Comparison of ENCODE assay signal across 12 cellular contexts in genomic region chr6:87825865-87826264, GRCh38.
A peak's percentile ranks its signal among the peaks of the same experiment; 100 is the strongest.
DNase-seq lines count a peak whose midpoint lies in the region; ATAC-seq, FAIRE-seq and TF ChIP-seq lines count a peak whose summit lies in the region.
"Had no signal": no experiment of that assay in that cellular context is flagged by ENCODE, and none has a peak within 500 bp of the region (broad histone marks: within the 10 kb centered on the region; RNA-seq: fewer than 3 reads in every experiment).

No MANE protein-coding gene starts in this region.

- no peaks in the 10 kb centered on the region for H3K9me3 ChIP-seq in naive thymus-derived CD4-positive, alpha-beta T cell (ENCODE audit: control insufficient read depth in 2 of 3, low read length in 3 of 3)

- no peak overlapping the region for H3K4me3 ChIP-seq in naive thymus-derived CD4-positive, alpha-beta T cell (ENCODE audit: low read length)
- H3K4me3 ChIP-seq: cardiac muscle cell had no signal

- peak; percentile 52 for ATAC-seq in HG02870 (IDR thresholded peaks at IDR 0.05; ENCODE audit: unreplicated experiment)
- ATAC-seq in activated B cell treated with CpG ODN at 0.5 μM for 24 hours (ENCODE audit: low read depth): peak; percentile 79
- ATAC-seq in naive thymus-derived CD4-positive, alpha-beta T cell: peak; percentile 85

- POLR2A ChIA-PET in activated B cell treated with CpG ODN at 0.5 μM for 24 hours (lab: Charles Lee): no interaction called here
- POLR2A ChIA-PET in naive thymus-derived CD4-positive, alpha-beta T cell (lab: Charles Lee): interaction anchor here (0.9 kb wide), 1 partner anchor 14 kb away, joined by 3 read pairs; no protein-coding TSS in a partner anchor

- no peaks in the 10 kb centered on the region for H3K27me3 ChIP-seq in naive thymus-derived CD4-positive, alpha-beta T cell (ENCODE audit: control insufficient read depth in 2 of 2, insufficient read depth in 2 of 2, low read length in 2 of 2)
- H3K27me3 ChIP-seq: cardiac muscle cell had no signal

- H3K9me3 Mint-ChIP-seq in activated B cell treated with CpG ODN at 0.5 μM for 24 hours: no peaks in the 10 kb centered on the region
- H3K9me3 Mint-ChIP-seq in naive thymus-derived CD4-positive, alpha-beta T cell: peaks cover 0 to 2% (median 0%) of the 10 kb centered on the region in 11 donors

- H3K27ac ChIP-seq in naive thymus-derived CD4-positive, alpha-beta T cell (ENCODE audit: low read depth, low read length): no peak overlapping the region
- H3K27ac ChIP-seq: cardiac muscle cell, VCaP had no signal

- peak overlapping the region; percentile 36 for H3K4me3 Mint-ChIP-seq in activated B cell treated with CpG ODN at 0.5 μM for 24 hours
- H3K4me3 Mint-ChIP-seq in naive thymus-derived CD4-positive, alpha-beta T cell: no peak overlapping the region

- peaks cover 20% of the 10 kb centered on the region for H3K4me1 Mint-ChIP-seq in activated B cell treated with CpG ODN at 0.5 μM for 24 hours
- peaks cover 8 to 16% (median 13%) of the 10 kb centered on the region in 7 donors for H3K4me1 Mint-ChIP-seq in naive thymus-derived CD4-positive, alpha-beta T cell

- H3K36me3 ChIP-seq in naive thymus-derived CD4-positive, alpha-beta T cell (ENCODE audit: control insufficient read depth in 2 of 3, insufficient read depth in 3 of 3, low read length in 3 of 3): no peaks in the 10 kb centered on the region
- H3K36me3 ChIP-seq: cardiac muscle cell had no signal

- no peaks in the 10 kb centered on the region for H3K36me3 Mint-ChIP-seq in activated B cell treated with CpG ODN at 0.5 μM for 24 hours (ENCODE audit: low read depth)
- no peaks in the 10 kb centered on the region for H3K36me3 Mint-ChIP-seq in naive thymus-derived CD4-positive, alpha-beta T cell

- intact Hi-C loops in activated B cell treated with CpG ODN at 0.5 μM for 24 hours (cut with micrococcal nuclease): no loop called here
- intact Hi-C loops in naive thymus-derived CD4-positive, alpha-beta T cell (cut with micrococcal nuclease): no loop called here

- DNase-seq in GM18507 (ENCODE audit: extremely low spot score, insufficient read length, low read depth) (no peak), activated B cell treated with CpG ODN at 0.5 μM for 24 hours (no peak), T-helper 9 cell (no peak), NCI-H2081 treated with DMSO at 0.1 percent for 48 hours (lab: John Stamatoyannopoulos, UW) (no peak), D341Med (ENCODE audit: low spot score) (no peak)
- peak in 2 of 9 donors; percentile 16 to 31 for DNase-seq in naive thymus-derived CD4-positive, alpha-beta T cell
- DNase-seq: activated T-cell treated with anti-CD3 and anti-CD28 coated beads, Interleukin-2, amount 50 U/mL, for 48 hours; DMS 273 treated with DMSO at 0.1 percent for 48 hours; NCI-H226 had no signal

- H3K4me1 ChIP-seq in naive thymus-derived CD4-positive, alpha-beta T cell (ENCODE audit: control insufficient read depth in 2 of 2, insufficient read depth in 2 of 2, low read length in 2 of 2): no peaks in the 10 kb centered on the region

- H3K27ac Mint-ChIP-seq in activated B cell treated with CpG ODN at 0.5 μM for 24 hours: peak overlapping the region; percentile 46
- H3K27ac Mint-ChIP-seq in naive thymus-derived CD4-positive, alpha-beta T cell: peak overlapping the region in 3 of 9 donors; percentile 39 to 59 (median 45)

- CTCF ChIA-PET in activated B cell treated with CpG ODN at 0.5 μM for 24 hours (lab: Charles Lee): no interaction called here
- CTCF ChIA-PET in naive thymus-derived CD4-positive, alpha-beta T cell (lab: Charles Lee): no interaction called here

- no peaks in the 10 kb centered on the region for H3K27me3 Mint-ChIP-seq in activated B cell treated with CpG ODN at 0.5 μM for 24 hours
- peaks cover 0 to 9% (median 7%) of the 10 kb centered on the region in 5 donors for H3K27me3 Mint-ChIP-seq in naive thymus-derived CD4-positive, alpha-beta T cell

- FAIRE-seq in GM18507 (lab: Jason Lieb, UNC): peak; percentile 33

- TF ChIP-seq CTCF in activated B cell treated with CpG ODN at 0.5 μM for 24 hours (IDR thresholded peaks at IDR 0.05): no peak
